14 cellular contexts compared by ENCODE assay signal in the genomic region with DNA sequence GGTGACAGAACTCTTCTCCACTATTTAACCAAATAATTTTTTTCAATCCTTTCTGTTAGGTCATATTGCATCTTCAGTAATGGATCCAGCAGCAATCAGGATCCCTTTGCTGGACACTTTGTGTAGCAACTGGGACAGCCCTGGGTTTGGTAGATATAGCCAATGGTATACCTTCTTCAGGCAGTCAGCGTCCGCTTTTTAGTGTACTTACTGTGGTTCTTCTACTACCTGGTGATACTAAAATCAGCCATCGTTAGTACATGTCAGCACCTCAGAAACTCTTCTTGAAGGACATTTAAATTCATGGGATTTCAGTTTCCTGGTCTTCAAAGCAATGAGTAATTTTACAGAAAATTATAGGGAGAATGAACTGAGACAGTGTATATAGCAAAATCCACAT.
A peak's percentile ranks its signal among the peaks of the same experiment; 100 is the strongest.
DNase-seq lines count a peak whose midpoint lies in the region; ATAC-seq, FAIRE-seq and TF ChIP-seq lines count a peak whose summit lies in the region.
"Had no signal": no experiment of that assay in that cellular context is flagged by ENCODE, and none has a peak within 500 bp of the region (broad histone marks: within the 10 kb centered on the region; RNA-seq: fewer than 3 reads in every experiment).

No MANE protein-coding gene starts in this region.

- no peaks in the 10 kb centered on the region for H3K9me3 ChIP-seq in KOPT-K1 (ENCODE audit: insufficient read depth, low read length, poor library complexity, severe bottlenecking)
- H3K9me3 ChIP-seq in effector memory CD4-positive, alpha-beta T cell (ENCODE audit: control insufficient read depth, low read length) = no peaks in the 10 kb centered on the region
- H3K9me3 ChIP-seq: MG63 had no signal

- TF ChIP-seq POLR2A in GM12891 (IDR thresholded peaks at IDR 0.05; ENCODE audit: low read depth, low read length) = no peak

- FAIRE-seq in GM12891 (lab: Jason Lieb, UNC) = no peak
- FAIRE-seq: bronchial epithelial cell had no signal

- peak; percentile 6 for ATAC-seq in GM18498 (IDR thresholded peaks at IDR 0.05; ENCODE audit: unreplicated experiment)
- peak; percentile 9 for ATAC-seq in GM21423 (IDR thresholded peaks at IDR 0.05; ENCODE audit: unreplicated experiment)
- no peak for ATAC-seq in HG02759 (IDR thresholded peaks at IDR 0.05; ENCODE audit: unreplicated experiment)
- ATAC-seq in HG03342 (IDR thresholded peaks at IDR 0.05; ENCODE audit: unreplicated experiment) = no peak
- ATAC-seq: WTC11 had no signal

- H3K36me3 ChIP-seq in KOPT-K1 (ENCODE audit: insufficient read depth, low read length) = no peaks in the 10 kb centered on the region
- H3K36me3 ChIP-seq in effector memory CD4-positive, alpha-beta T cell (ENCODE audit: control insufficient read depth, insufficient read depth, low read length) = no peaks in the 10 kb centered on the region
- H3K36me3 ChIP-seq: MG63 had no signal

- DNase-seq in effector memory CD4-positive, alpha-beta T cell = no peak
- DNase-seq in GM12891 (ENCODE audit: insufficient read length, low spot score) = no peak
- DNase-seq in NCI-H2196 (lab: John Stamatoyannopoulos, UW; ENCODE audit: unreplicated experiment) = no peak
- DNase-seq: mesendoderm, MG63 had no signal

- H3K4me3 ChIP-seq in effector memory CD4-positive, alpha-beta T cell (ENCODE audit: insufficient read depth, low read depth, low read length, poor library complexity, severe bottlenecking) = peak overlapping the region; percentile 23
- H3K4me3 ChIP-seq: MG63, skin epidermis had no signal

- H3K27ac ChIP-seq in KOPT-K1 (ENCODE audit: low read depth, low read length, poor library complexity, severe bottlenecking) = peak overlapping the region; percentile 24
- H3K27ac ChIP-seq in effector memory CD4-positive, alpha-beta T cell (ENCODE audit: insufficient read depth, low read length, poor library complexity, severe bottlenecking) = peak overlapping the region; percentile 55
- H3K27ac ChIP-seq: C4-2B, skin epidermis had no signal

- H3K27me3 ChIP-seq in effector memory CD4-positive, alpha-beta T cell (replicated peaks; ENCODE audit: control insufficient read depth, insufficient read depth, low read length, poor library complexity, severe bottlenecking) = no peaks in the 10 kb centered on the region
- H3K27me3 ChIP-seq: MG63 had no signal

- H3K4me1 ChIP-seq in effector memory CD4-positive, alpha-beta T cell (ENCODE audit: control insufficient read depth, insufficient read depth, low read length, poor library complexity, severe bottlenecking) = peaks cover 11% of the 10 kb centered on the region

TF ChIP-seq in GM12891, 5 proteins besides CTCF, POLR2A, EP300 and RAD21:
- no peak for TF ChIP-seq SPI1 (IDR thresholded peaks at IDR 0.05; ENCODE audit: low read depth, low read length)
- TF ChIP-seq POLR2AphosphoS5 (IDR thresholded peaks at IDR 0.05; ENCODE audit: low read depth, low read length) = no peak

Comparison
In these comparisons a context has a peak if more than half of its experiments do, and no peak if none do; other contexts are left out.
1. ATAC-seq: peak in GM18498 (single experiment) and GM21423 (single experiment); none in HG02759 (single experiment) and HG03342 (single experiment).